In the genomic region with DNA sequence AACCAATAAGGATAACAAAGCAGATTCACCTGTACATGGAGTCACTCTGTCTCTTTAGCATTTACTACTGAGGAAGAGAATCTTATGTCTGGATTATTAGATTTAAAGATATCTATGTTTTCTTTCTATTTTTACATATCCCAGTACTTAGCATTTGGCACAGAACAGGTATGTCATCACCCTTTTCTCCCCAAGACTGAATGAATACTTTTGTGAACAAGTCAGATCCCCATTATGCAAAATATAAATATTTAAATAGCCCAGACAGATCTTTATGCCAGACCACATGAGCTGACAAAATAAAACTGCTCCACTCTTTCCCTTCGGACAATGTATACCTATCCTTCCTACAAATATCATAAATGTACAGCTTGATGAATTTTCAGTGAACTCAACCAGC, we compare ENCODE assay signal across 27 cellular contexts.
"Had no signal": no experiment of that assay in that cellular context is flagged by ENCODE, and none has a peak within 500 bp of the region (broad histone marks: within the 10 kb centered on the region; RNA-seq: fewer than 3 reads in every experiment).

No MANE protein-coding gene starts in this region.

- H3K9me3 Mint-ChIP-seq: effector memory CD8-positive, alpha-beta T cell had no signal

- DNase-seq: activated CD4-positive, alpha-beta T cell treated with anti-CD3 and anti-CD28 coated beads for 4 hours; activated CD4-positive, alpha-beta T cell treated with anti-CD3 and anti-CD28 coated beads, Interleukin-2, amount 50 U/mL, for 48 hours; activated CD4-positive, CD25-positive, alpha-beta regulatory T cell; activated CD8-positive, alpha-beta memory T cell treated with anti-CD3 and anti-CD28 coated beads, Interleukin-2, amount 10 ng/mL, durations not matched to agents 7 days and 5 days; activated gamma-delta T cell; activated naive CD4-positive, alpha-beta T cell treated with anti-CD3 and anti-CD28 coated beads, Interleukin-2, amount 50 U/mL, for 16 hours; activated T-cell treated with anti-CD3 and anti-CD28 coated beads for 4 hours; colonic mucosa; dorsolateral prefrontal cortex; effector memory CD8-positive, alpha-beta T cell; foreskin fibroblast; kidney; lower lobe of right lung; naive B cell; occipital lobe; spleen; stimulated activated CD4-positive, alpha-beta T cell treated with anti-CD3 and anti-CD28 coated beads, Interleukin-4, amount 100 ng/mL, for 1 hour; stimulated activated naive CD4-positive, alpha-beta T cell treated with Interleukin-2 at 50 U/mL for 16 hours had no signal

- H3K27ac Mint-ChIP-seq: activated CD8-positive, alpha-beta memory T cell treated with anti-CD3 and anti-CD28 coated beads, Interleukin-2, amount 10 ng/mL, durations not matched to agents 7 days and 5 days; activated T-helper 1 cell treated with anti-CD3 and anti-CD28 coated beads, Interleukin-12 subunit alpha, Interleukin-12 subunit beta, Interleukin-2, Interleukin-4 antibody, amounts not matched to agents 30 ng/mL and 10 ng/mL and 1 ng/mL, durations not matched to agents 14 hours and 24 hours and 36 hours; effector memory CD8-positive, alpha-beta T cell; naive B cell; T-helper 1 cell treated with Interleukin-12 subunit alpha and Interleukin-12 subunit beta and Interleukin-4 antibody, amounts not matched to agents 30 μg/mL and 1 μg/mL, for 36 hours; type B pancreatic cell had no signal

- H3K4me3 ChIP-seq: ascending aorta, colonic mucosa, dorsolateral prefrontal cortex, lower lobe of right lung, spleen, thoracic aorta, vagina had no signal

- H3K27ac ChIP-seq: colonic mucosa, dorsolateral prefrontal cortex, lower lobe of right lung, spleen, vagina had no signal

- ATAC-seq: activated CD8-positive, alpha-beta memory T cell treated with anti-CD3 and anti-CD28 coated beads, Interleukin-2, amount 10 ng/mL, durations not matched to agents 7 days and 5 days; effector memory CD8-positive, alpha-beta T cell; esophagus mucosa; left lobe of liver; lower lobe of right lung had no signal

- H3K4me1 ChIP-seq: ascending aorta, colonic mucosa, lower lobe of right lung, spleen had no signal

- H3K4me3 Mint-ChIP-seq: activated CD8-positive, alpha-beta memory T cell treated with anti-CD3 and anti-CD28 coated beads, Interleukin-2, amount 10 ng/mL, durations not matched to agents 7 days and 5 days; activated T-helper 1 cell treated with anti-CD3 and anti-CD28 coated beads, Interleukin-12 subunit alpha, Interleukin-12 subunit beta, Interleukin-2, Interleukin-4 antibody, amounts not matched to agents 30 ng/mL and 10 ng/mL and 1 ng/mL, durations not matched to agents 14 hours and 24 hours and 36 hours; effector memory CD8-positive, alpha-beta T cell; naive B cell; neural crest cell; T-helper 1 cell treated with Interleukin-12 subunit alpha and Interleukin-12 subunit beta and Interleukin-4 antibody, amounts not matched to agents 30 μg/mL and 1 μg/mL, for 36 hours; type B pancreatic cell had no signal

- H3K27me3 ChIP-seq: ascending aorta, colonic mucosa, spleen, vagina had no signal

- H3K36me3 ChIP-seq: ascending aorta, colonic mucosa, lower lobe of right lung, spleen, thoracic aorta, vagina had no signal

- H3K9me3 ChIP-seq: ascending aorta, colonic mucosa, lower lobe of right lung, spleen, thoracic aorta, vagina had no signal

- H3K27me3 Mint-ChIP-seq: activated CD8-positive, alpha-beta memory T cell treated with anti-CD3 and anti-CD28 coated beads, Interleukin-2, amount 10 ng/mL, durations not matched to agents 7 days and 5 days; effector memory CD8-positive, alpha-beta T cell; naive B cell; type B pancreatic cell had no signal
